14 cellular contexts compared by ENCODE assay signal in the genomic region with DNA sequence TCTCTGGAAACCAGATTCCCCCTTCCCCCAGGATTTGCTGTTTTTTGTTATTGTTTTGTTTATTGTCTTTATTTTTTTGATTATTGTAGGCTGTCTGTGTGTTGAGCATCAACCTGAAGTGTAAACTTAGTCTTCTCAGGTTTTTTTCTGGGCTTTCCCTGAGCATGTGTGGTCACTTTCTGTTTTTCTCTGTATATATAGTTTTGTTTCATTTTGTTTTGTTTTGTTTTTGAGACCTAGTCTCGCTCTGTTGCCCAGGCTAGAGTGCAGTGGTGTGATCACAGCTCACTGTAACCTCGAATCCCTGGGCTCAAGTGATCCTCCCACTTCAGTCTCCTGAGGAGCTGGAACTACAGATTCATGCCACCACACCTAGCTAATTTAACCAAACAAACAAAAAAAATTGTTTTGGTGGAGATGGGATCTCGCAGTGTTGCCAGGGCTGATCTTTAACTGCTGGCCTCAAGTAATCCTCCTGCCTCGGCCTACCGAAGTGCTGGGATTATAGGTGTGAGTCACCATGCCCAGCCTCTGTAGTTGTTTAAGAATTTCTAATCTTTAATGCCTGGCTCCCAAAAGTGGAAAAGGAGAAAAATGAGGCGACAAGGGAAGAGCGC. TPM values are rescaled to one million over a fixed set of nuclear protein-coding genes. Genes with fewer than 3 reads are reported as not detected.
DNase-seq lines count a peak whose midpoint lies in the region; ATAC-seq and FAIRE-seq lines count a peak whose summit lies in the region.
"Had no signal": no experiment of that assay in that cellular context is flagged by ENCODE, and none has a peak within 500 bp of the region (broad histone marks: within the 10 kb centered on the region; RNA-seq: fewer than 3 reads in every experiment).

No MANE protein-coding gene starts in this region.

- H3K18ac ChIP-seq in mesenchymal stem cell (ENCODE audit: low read depth in 1 of 2, low read length in 2 of 2), result no peak overlapping the region

- 80% methylated on average over 4 of the region's 7 CpGs for WGBS in mesenchymal stem cell
- 69 to 90% (median 85%) methylated on average over 7 of the region's 7 CpGs for WGBS in small intestine, 3 donors

- peaks cover 0 to 6% of the 10 kb centered on the region in 2 experiments for H3K36me3 ChIP-seq in mesenchymal stem cell (ENCODE audit: control insufficient read depth in 1 of 2, insufficient read depth in 2 of 2, low read depth in 1 of 2, low read length in 2 of 2)
- H3K36me3 ChIP-seq in small intestine (ENCODE audit: control insufficient read depth in 2 of 2, insufficient read depth in 2 of 2, low read length in 2 of 2), result no peaks in the 10 kb centered on the region
- H3K36me3 ChIP-seq: gastrocnemius medialis, neural progenitor cell had no signal

- H2AK5ac ChIP-seq in mesenchymal stem cell (ENCODE audit: low read length, severe bottlenecking), result no peak overlapping the region

- no peak overlapping the region for H2BK12ac ChIP-seq in mesenchymal stem cell (ENCODE audit: low read length in 2 of 2)

- H4K8ac ChIP-seq in mesenchymal stem cell (ENCODE audit: low read length), result no peak overlapping the region

- peak; percentile 37 for DNase-seq in mesenchymal stem cell
- no peak for DNase-seq in dedifferentiated amniotic fluid mesenchymal stem cell (ENCODE audit: extremely low spot score)
- no peak for DNase-seq in stimulated activated CD4-positive, alpha-beta T cell treated with anti-CD3 and anti-CD28 coated beads, Interleukin-1b, Interleukin-23, amount 100 ng/mL, for 48 hours
- no peak for DNase-seq in hippocampal formation (lab: John Stamatoyannopoulos, UW)
- DNase-seq in small intestine, result no peak
- DNase-seq: CD4-positive, CD25-positive, alpha-beta regulatory T cell; effector CD4-positive, alpha-beta T cell; gastrocnemius medialis; MV-4-11; stimulated activated CD4-positive, alpha-beta T cell treated with anti-CD3 and anti-CD28 coated beads, Interleukin-15, amount 100 ng/mL, for 24 hours had no signal

- H3K27ac ChIP-seq in mesenchymal stem cell (ENCODE audit: low read length, poor library complexity, severe bottlenecking), result no peak overlapping the region
- H3K27ac ChIP-seq in small intestine (ENCODE audit: low read depth in 1 of 2, low read length in 1 of 2), result no peak overlapping the region
- H3K27ac ChIP-seq: gastrocnemius medialis, neural progenitor cell had no signal

- no peak overlapping the region for H2BK120ac ChIP-seq in mesenchymal stem cell (ENCODE audit: low read depth, low read length)

- H3K27me3 ChIP-seq in mesenchymal stem cell (ENCODE audit: control insufficient read depth in 1 of 2, insufficient read depth in 1 of 2, low read length in 2 of 2) (peaks cover 0 to 2% of the 10 kb centered on the region in 2 experiments), small intestine (ENCODE audit: control insufficient read depth in 2 of 2, insufficient read depth in 2 of 2, low read length in 2 of 2) (no peaks in the 10 kb centered on the region)
- H3K27me3 ChIP-seq: gastrocnemius medialis, neural progenitor cell had no signal

- no peak overlapping the region for H2AFZ ChIP-seq in mesenchymal stem cell (ENCODE audit: low read depth, low read length)
- H2AFZ ChIP-seq: neural progenitor cell had no signal

- H3K4me1 ChIP-seq in mesenchymal stem cell (ENCODE audit: control insufficient read depth, insufficient read depth, low read depth, low read length) (peaks cover 5% of the 10 kb centered on the region), small intestine (ENCODE audit: control insufficient read depth in 2 of 2, insufficient read depth in 1 of 2, low read depth in 1 of 2, low read length in 1 of 2) (no peaks in the 10 kb centered on the region)
- H3K4me1 ChIP-seq: neural progenitor cell had no signal

- no peaks in the 10 kb centered on the region for H3K79me1 ChIP-seq in mesenchymal stem cell (replicated peaks; ENCODE audit: low read length, poor library complexity, severe bottlenecking)

- H3K4me3 ChIP-seq in mesenchymal stem cell (ENCODE audit: insufficient read depth in 1 of 2, low read depth in 1 of 2, low read length in 2 of 2) (no peak overlapping the region), small intestine (ENCODE audit: low read depth in 1 of 2, low read length in 2 of 2) (no peak overlapping the region)
- H3K4me3 ChIP-seq: gastrocnemius medialis, neural progenitor cell had no signal

- ATAC-seq in GM18867 (IDR thresholded peaks at IDR 0.05; ENCODE audit: unreplicated experiment), result peak; percentile 74
- ATAC-seq in GM21723 (IDR thresholded peaks at IDR 0.05; ENCODE audit: unreplicated experiment), result peak; percentile 84
- ATAC-seq in HG03439 (IDR thresholded peaks at IDR 0.05; ENCODE audit: unreplicated experiment), result peak; percentile 80
- ATAC-seq: gastrocnemius medialis had no signal

- H3K4me2 ChIP-seq in mesenchymal stem cell (ENCODE audit: low read length, poor library complexity, severe bottlenecking), result no peak overlapping the region
- H3K4me2 ChIP-seq: neural progenitor cell had no signal

- H3K14ac ChIP-seq in mesenchymal stem cell (ENCODE audit: low read length in 2 of 2), result no peak overlapping the region

- no peaks in the 10 kb centered on the region for H3K9me3 ChIP-seq in mesenchymal stem cell (ENCODE audit: control insufficient read depth, low read length)
- no peaks in the 10 kb centered on the region for H3K9me3 ChIP-seq in small intestine (ENCODE audit: control insufficient read depth, low read depth)
- H3K9me3 ChIP-seq: gastrocnemius medialis had no signal

- peak overlapping the region; percentile 17 for H3K9ac ChIP-seq in mesenchymal stem cell (ENCODE audit: low read length)
- H3K9ac ChIP-seq: neural progenitor cell had no signal

- no peak overlapping the region for H2BK5ac ChIP-seq in mesenchymal stem cell (ENCODE audit: low read depth, low read length, poor library complexity, severe bottlenecking)

- H2BK15ac ChIP-seq in mesenchymal stem cell (ENCODE audit: low read depth, poor library complexity, severe bottlenecking), result no peak overlapping the region

- H3K23ac ChIP-seq in mesenchymal stem cell (ENCODE audit: low read length in 2 of 2), result no peak overlapping the region

- no peak overlapping the region for H4K91ac ChIP-seq in mesenchymal stem cell (ENCODE audit: low read length)

- FAIRE-seq in small intestine (lab: Jason Lieb, UNC), result no peak

- no peak overlapping the region for H3K4ac ChIP-seq in mesenchymal stem cell (ENCODE audit: low read depth in 1 of 2, low read length in 2 of 2)

RNA-seq across cellular contexts. Expression of a gene that starts 9.1 kb away (rescaled TPM):
- polyA plus RNA-seq in mesenchymal stem cell (2013, experiment 1 of 2), result 61.7 TPM
- 63.3 TPM for polyA plus RNA-seq in mesenchymal stem cell (2013, experiment 2 of 2)
- polyA plus RNA-seq in small intestine, result 10 to 100 TPM; 33.6 to 37.8 (median 34.3) TPM
